ENCODE assay signal across 20 cellular contexts in the genomic region with DNA sequence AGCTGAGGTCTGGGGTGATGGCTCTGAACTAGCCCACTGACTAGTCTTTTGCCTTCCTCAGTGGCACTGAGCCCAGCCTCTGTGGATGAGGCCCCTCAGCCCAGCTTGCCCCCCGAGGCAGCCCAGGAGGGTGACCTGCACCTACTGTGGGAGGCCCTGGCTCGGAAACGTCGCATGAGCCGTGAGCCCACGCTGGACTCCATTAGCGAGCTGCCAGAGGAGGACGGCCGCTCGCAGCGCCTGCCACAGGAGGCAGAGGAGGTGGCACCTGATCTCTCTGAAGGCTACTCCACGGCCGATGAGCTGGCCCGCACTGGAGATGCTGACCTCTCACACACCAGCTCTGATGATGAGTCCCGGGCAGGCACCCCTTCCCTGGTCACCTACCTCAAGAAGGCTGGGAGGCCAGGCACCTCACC.
"Had no signal": no experiment of that assay in that cellular context is flagged by ENCODE, and none has a peak within 500 bp of the region (broad histone marks: within the 10 kb centered on the region; RNA-seq: fewer than 3 reads in every experiment).

No MANE protein-coding gene starts in this region.

- H3K9me3 Mint-ChIP-seq: activated B cell treated with CpG ODN at 0.5 μM for 24 hours; activated CD8-positive, alpha-beta T cell treated with anti-CD3 and anti-CD28 coated beads for 36 hours; activated T-helper 1 cell treated with anti-CD3 and anti-CD28 coated beads, Interleukin-12 subunit alpha, Interleukin-12 subunit beta, Interleukin-2, Interleukin-4 antibody, amounts not matched to agents 30 ng/mL and 10 ng/mL and 1 ng/mL, durations not matched to agents 14 hours and 24 hours and 36 hours; mesothelial cell of epicardium; neural crest cell had no signal

- H3K27me3 ChIP-seq: adrenal gland, colonic mucosa, suprapubic skin had no signal

- DNase-seq: activated B cell treated with CpG ODN at 0.5 μM for 24 hours; activated CD4-positive, alpha-beta T cell treated with anti-CD3 and anti-CD28 coated beads for 48 hours; activated CD8-positive, alpha-beta T cell treated with anti-CD3 and anti-CD28 coated beads for 36 hours; activated naive CD4-positive, alpha-beta T cell treated with Interleukin-2 at 50 U/mL for 16 hours; caudate nucleus; colonic mucosa; effector CD4-positive, alpha-beta T cell; foreskin fibroblast; hypothalamus; retina; stimulated activated CD4-positive, alpha-beta T cell treated with anti-CD3 and anti-CD28 coated beads, Interleukin-4, amount 100 ng/mL, for 4 hours; stimulated activated CD8-positive, alpha-beta memory T cell treated with anti-CD3 and anti-CD28 coated beads, Interleukin-4, amount 100 ng/mL, for 48 hours; stimulated activated naive CD4-positive, alpha-beta T cell treated with Interleukin-2 at 50 U/mL for 16 hours; T-helper 2 cell had no signal

- H3K9me3 ChIP-seq: adrenal gland, colonic mucosa, suprapubic skin had no signal

- H3K27me3 Mint-ChIP-seq: activated B cell treated with CpG ODN at 0.5 μM for 24 hours; activated CD8-positive, alpha-beta T cell treated with anti-CD3 and anti-CD28 coated beads for 36 hours had no signal

- H3K4me1 ChIP-seq: adrenal gland, colonic mucosa, suprapubic skin had no signal

- H3K4me3 ChIP-seq: adrenal gland, colonic mucosa, skin epidermis, suprapubic skin had no signal

- ATAC-seq: activated CD8-positive, alpha-beta T cell treated with anti-CD3 and anti-CD28 coated beads for 36 hours had no signal

- H3K4me3 Mint-ChIP-seq: activated B cell treated with CpG ODN at 0.5 μM for 24 hours; activated CD8-positive, alpha-beta T cell treated with anti-CD3 and anti-CD28 coated beads for 36 hours; activated T-helper 1 cell treated with anti-CD3 and anti-CD28 coated beads, Interleukin-12 subunit alpha, Interleukin-12 subunit beta, Interleukin-2, Interleukin-4 antibody, amounts not matched to agents 30 ng/mL and 10 ng/mL and 1 ng/mL, durations not matched to agents 14 hours and 24 hours and 36 hours; mesothelial cell of epicardium; neural crest cell had no signal

- H3K36me3 ChIP-seq: adrenal gland, colonic mucosa had no signal

- H3K4me1 Mint-ChIP-seq: activated B cell treated with CpG ODN at 0.5 μM for 24 hours, mesothelial cell of epicardium, neural crest cell had no signal

- H3K27ac Mint-ChIP-seq: activated B cell treated with CpG ODN at 0.5 μM for 24 hours; activated CD8-positive, alpha-beta T cell treated with anti-CD3 and anti-CD28 coated beads for 36 hours; activated T-helper 1 cell treated with anti-CD3 and anti-CD28 coated beads, Interleukin-12 subunit alpha, Interleukin-12 subunit beta, Interleukin-2, Interleukin-4 antibody, amounts not matched to agents 30 ng/mL and 10 ng/mL and 1 ng/mL, durations not matched to agents 14 hours and 24 hours and 36 hours; mesothelial cell of epicardium had no signal

- H3K27ac ChIP-seq: adrenal gland, colonic mucosa, skin epidermis, suprapubic skin had no signal
